33 cellular contexts compared by ENCODE assay signal in genomic region chr7:118366363-118366762, GRCh38.
"Had no signal": no experiment of that assay in that cellular context is flagged by ENCODE, and none has a peak within 500 bp of the region (broad histone marks: within the 10 kb centered on the region; RNA-seq: fewer than 3 reads in every experiment).

No MANE protein-coding gene starts in this region.

- ATAC-seq: activated CD8-positive, alpha-beta T cell treated with anti-CD3 and anti-CD28 coated beads for 36 hours; activated naive CD4-positive, alpha-beta T cell treated with anti-CD3 and anti-CD28 coated beads, Interleukin-2, amount 50 U/mL, for 72 hours; activated T-cell treated with anti-CD3 and anti-CD28 coated beads, Interleukin-2, amount 50 U/mL, for 4 hours; activated T-cell treated with anti-CD3 and anti-CD28 coated beads, Interleukin-2, amount 50 U/mL, for 72 hours; activated T-helper 17 cell treated with anti-CD3 and anti-CD28 coated beads, Interleukin-2, amount 50 U/mL, for 72 hours; body of pancreas had no signal

- FAIRE-seq: astrocyte, TTC549 had no signal

- H3K9me3 ChIP-seq: adrenal gland, body of pancreas, breast epithelium had no signal

- H3K4me3 ChIP-seq: adrenal gland, body of pancreas, breast epithelium had no signal

- H3K27ac ChIP-seq: adrenal gland, body of pancreas, brain microvascular endothelial cell, breast epithelium, VCaP had no signal

- H3K36me3 ChIP-seq: adrenal gland, brain microvascular endothelial cell, breast epithelium had no signal

- H3K27me3 ChIP-seq: adrenal gland, body of pancreas, brain microvascular endothelial cell, breast epithelium had no signal

- DNase-seq: activated B cell treated with CpG ODN at 0.5 μM for 24 hours; activated CD4-positive, alpha-beta memory T cell treated with anti-CD3 and anti-CD28 coated beads for 36 hours; activated CD4-positive, alpha-beta T cell treated with anti-CD3 and anti-CD28 coated beads for 4 hours; activated CD4-positive, alpha-beta T cell treated with anti-CD3 and anti-CD28 coated beads, Interleukin-2, amount 10 ng/mL, durations not matched to agents 24 days and 14 days; activated CD4-positive, alpha-beta T cell treated with anti-CD3 and anti-CD28 coated beads, Interleukin-2, amount 50 U/mL, for 1 hour; activated CD4-positive, alpha-beta T cell treated with anti-CD3 and anti-CD28 coated beads, Interleukin-2, amount 50 U/mL, for 4 hours; activated CD4-positive, CD25-positive, alpha-beta regulatory T cell treated with anti-CD3 and anti-CD28 coated beads, Interleukin-2, amount 50 U/mL, for 72 hours; activated CD8-positive, alpha-beta memory T cell treated with anti-CD3 and anti-CD28 coated beads, Interleukin-2, amount 50 U/mL, for 4 hours; activated CD8-positive, alpha-beta T cell treated with anti-CD3 and anti-CD28 coated beads for 36 hours; activated effector memory CD4-positive, alpha-beta T cell treated with anti-CD3 and anti-CD28 coated beads, Interleukin-2, amount 50 U/mL, for 16 hours; activated gamma-delta T cell treated with Interleukin-2 at 50 U/mL for 16 hours; activated naive CD4-positive, alpha-beta T cell; activated naive CD4-positive, alpha-beta T cell treated with anti-CD3 and anti-CD28 coated beads for 36 hours; activated naive CD4-positive, alpha-beta T cell treated with anti-CD3 and anti-CD28 coated beads, Interleukin-2, amount 50 U/mL, for 16 hours; activated naive CD8-positive, alpha-beta T cell treated with anti-CD3 and anti-CD28 coated beads for 36 hours; activated T-cell treated with anti-CD3 and anti-CD28 coated beads for 4 hours; activated T-cell treated with anti-CD3 and anti-CD28 coated beads, Interleukin-2, amount 50 U/mL, for 1 hour; activated T-cell treated with anti-CD3 and anti-CD28 coated beads, Interleukin-2, amount 50 U/mL, for 4 hours; activated T-cell treated with anti-CD3 and anti-CD28 coated beads, Interleukin-2, amount 50 U/mL, for 72 hours; adrenal gland; amniotic stem cell; aorta; body of pancreas; brain microvascular endothelial cell; central memory CD4-positive, alpha-beta T cell; T-helper 2 cell; T-helper 9 cell had no signal

- H3K4me1 ChIP-seq: adrenal gland, body of pancreas, breast epithelium had no signal
